ENCODE assay signal across 10 cellular contexts in the genomic region with DNA sequence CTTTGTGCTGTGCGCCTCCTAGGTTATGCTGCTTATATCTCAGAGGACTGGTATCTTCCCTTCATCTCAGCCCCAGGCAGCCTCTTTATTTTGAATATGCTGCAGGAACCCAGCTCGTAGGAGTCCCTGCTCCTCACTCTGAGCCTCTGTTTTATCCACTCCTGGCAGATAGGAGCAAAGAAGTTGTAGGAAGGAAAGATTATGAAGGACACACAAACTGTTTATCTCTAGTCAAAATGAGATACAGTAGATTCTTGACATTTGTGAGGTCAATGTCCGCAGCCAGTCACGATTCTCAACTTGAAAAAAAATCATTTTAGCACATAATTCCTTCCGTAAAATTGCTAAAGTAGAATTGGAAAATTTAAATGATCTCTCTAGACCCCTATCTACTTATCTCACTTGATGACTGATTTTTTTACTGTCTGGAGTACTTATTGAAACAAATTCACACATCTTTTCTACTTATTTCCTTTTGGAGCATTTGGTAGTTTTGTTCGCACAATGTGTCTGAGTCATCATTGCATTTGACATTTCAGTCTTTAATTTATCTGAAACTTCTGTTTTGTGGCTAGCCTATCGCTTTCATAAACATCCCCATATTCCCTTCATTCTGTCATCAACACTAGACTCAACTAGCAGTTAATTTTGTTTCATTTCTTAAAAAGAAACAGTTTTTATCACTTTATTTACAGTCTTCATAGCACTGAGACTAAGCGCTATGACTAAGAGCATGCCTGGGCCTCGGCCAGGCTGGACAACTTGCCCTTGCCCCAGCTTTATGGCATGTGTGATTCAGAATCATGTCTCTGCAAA. TPM values are rescaled to one million over a fixed set of nuclear protein-coding genes. Genes with fewer than 3 reads are reported as not detected.
A peak's percentile ranks its signal among the peaks of the same experiment; 100 is the strongest.
DNase-seq lines count a peak whose midpoint lies in the region; ATAC-seq, FAIRE-seq and TF ChIP-seq lines count a peak whose summit lies in the region.
"Had no signal": no experiment of that assay in that cellular context is flagged by ENCODE, and none has a peak within 500 bp of the region (broad histone marks: within the 10 kb centered on the region; RNA-seq: fewer than 3 reads in every experiment).

No MANE protein-coding gene starts in this region.

- peaks cover 13% of the 10 kb centered on the region for H3K36me3 Mint-ChIP-seq in activated T-cell treated with anti-CD3 and anti-CD28 coated beads, Interleukin-2, amount 50 U/mL, for 4 hours (ENCODE audit: insufficient read depth)

- no peaks in the 10 kb centered on the region for H3K27me3 Mint-ChIP-seq in activated T-cell treated with anti-CD3 and anti-CD28 coated beads, Interleukin-2, amount 50 U/mL, for 4 hours (ENCODE audit: low read depth)

- no peaks in the 10 kb centered on the region for H3K4me1 ChIP-seq in foreskin keratinocyte

- in situ Hi-C loops in GM13977 (cut with MboI; ENCODE audit: low pct_unique_long_range_greater_than_20kb, low sequenced_read_pairs, unreplicated experiment) = no loop called here

- H3K27me3 ChIP-seq in foreskin keratinocyte = no peaks in the 10 kb centered on the region
- H3K27me3 ChIP-seq: tibial nerve had no signal

- H3K27ac ChIP-seq in foreskin keratinocyte = no peak overlapping the region
- H3K27ac ChIP-seq: tibial nerve had no signal

- FAIRE-seq in urothelium cell line (lab: Jason Lieb, UNC) (no peak), GM12891 (lab: Jason Lieb, UNC) (no peak)

- TF ChIP-seq POLR2A in GM12891 (IDR thresholded peaks at IDR 0.05; ENCODE audit: low read depth, low read length) = no peak

- peak overlapping the region; percentile 35 for H3K4me3 Mint-ChIP-seq in activated T-cell treated with anti-CD3 and anti-CD28 coated beads, Interleukin-2, amount 50 U/mL, for 4 hours

- ATAC-seq in activated T-cell treated with anti-CD3 and anti-CD28 coated beads, Interleukin-2, amount 50 U/mL, for 4 hours = peak; percentile 91
- ATAC-seq in foreskin keratinocyte = peak; percentile 43
- ATAC-seq in HG02798 (IDR thresholded peaks at IDR 0.05; ENCODE audit: poor library complexity, unreplicated experiment) = no peak

- peaks cover 62% of the 10 kb centered on the region for H3K4me1 Mint-ChIP-seq in activated T-cell treated with anti-CD3 and anti-CD28 coated beads, Interleukin-2, amount 50 U/mL, for 4 hours (ENCODE audit: low read depth)

- no peaks in the 10 kb centered on the region for H3K9me3 Mint-ChIP-seq in activated T-cell treated with anti-CD3 and anti-CD28 coated beads, Interleukin-2, amount 50 U/mL, for 4 hours

- TF ChIP-seq CTCF in foreskin keratinocyte (conservative IDR thresholded peaks at IDR 0.05) (no peak), GM13977 (IDR thresholded peaks at IDR 0.05; ENCODE audit: extremely low read depth, insufficient read depth, missing control alignments) (no peak)

- DNase-seq in stimulated activated CD4-positive, alpha-beta T cell treated with anti-CD3 and anti-CD28 coated beads, Interleukin-12 subunit alpha, Interleukin-12 subunit beta, amount 100 ng/mL, for 4 hours = peak; percentile 10
- no peak for DNase-seq in stimulated activated CD4-positive, alpha-beta T cell treated with anti-CD3 and anti-CD28 coated beads, Interleukin-2, amount 100 ng/mL, for 48 hours
- peak; percentile 14 for DNase-seq in activated T-cell treated with anti-CD3 and anti-CD28 coated beads, Interleukin-2, amount 50 U/mL, for 4 hours
- peak; percentile 22 to 49 for DNase-seq in foreskin keratinocyte
- DNase-seq in urothelium cell line (ENCODE audit: low spot score) = peak; percentile 25
- DNase-seq in GM13977 (ENCODE audit: low spot score) = no peak
- no peak for DNase-seq in GM12891 (ENCODE audit: insufficient read length, low spot score)
- DNase-seq: retina had no signal

TF ChIP-seq in GM12891, 5 proteins besides CTCF, POLR2A, EP300 and RAD21:
- no peak for TF ChIP-seq PAX5 (IDR thresholded peaks at IDR 0.05; ENCODE audit: insufficient read depth, low read length, severe bottlenecking)

RNA-seq across cellular contexts. Expression of a gene that starts 15.8 kb away (rescaled TPM):
- 10 to 100 TPM; 10.0 to 13.5 (median 11.8) TPM for total RNA-seq in activated T-cell treated with anti-CD3 and anti-CD28 coated beads, Interleukin-2, amount 50 U/mL, for 4 hours
- 19.3 and 20.3 TPM in 2 replicates for total RNA-seq in foreskin keratinocyte
- 5.5 and 6.6 TPM in 2 replicates for polyA plus RNA-seq in foreskin keratinocyte
- 4.6 TPM for polyA plus RNA-seq in GM12891 (2012; ENCODE audit: low read depth, missing spikeins)

Comparison
In these comparisons a context has a peak if more than half of its experiments do, and no peak if none do; other contexts are left out.
1. DNase-seq: peak in stimulated activated CD4-positive, alpha-beta T cell treated with anti-CD3 and anti-CD28 coated beads, Interleukin-12 subunit alpha, Interleukin-12 subunit beta, amount 100 ng/mL, for 4 hours (single experiment), activated T-cell treated with anti-CD3 and anti-CD28 coated beads, Interleukin-2, amount 50 U/mL, for 4 hours (single experiment), foreskin keratinocyte (2 of 2) and urothelium cell line (single experiment); none in stimulated activated CD4-positive, alpha-beta T cell treated with anti-CD3 and anti-CD28 coated beads, Interleukin-2, amount 100 ng/mL, for 48 hours (0 of 2), GM13977 (single experiment) and GM12891 (single experiment).